9 cellular contexts compared by ENCODE assay signal in the genomic region with DNA sequence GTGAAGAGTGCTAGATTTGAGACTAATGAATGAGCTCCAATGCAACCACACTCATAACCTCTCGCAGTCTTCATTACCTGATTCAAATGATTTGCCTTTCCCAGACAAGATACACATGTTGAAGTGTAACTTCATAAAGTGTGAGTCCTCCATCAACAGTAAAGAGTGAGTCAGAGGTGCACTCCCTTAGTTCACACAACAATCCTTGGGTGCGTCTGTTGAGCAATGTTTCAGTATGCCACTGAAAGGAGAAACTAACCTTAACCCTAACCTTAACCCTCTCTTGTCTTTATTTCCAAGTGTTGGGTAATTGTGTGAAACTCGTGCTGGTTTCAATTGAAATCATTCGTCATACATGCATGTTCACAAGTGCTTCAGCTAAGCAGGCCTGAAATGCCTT. TPM values are rescaled to one million over a fixed set of nuclear protein-coding genes. Genes with fewer than 3 reads are reported as not detected.
DNase-seq lines count a peak whose midpoint lies in the region; ATAC-seq and FAIRE-seq lines count a peak whose summit lies in the region.
"Had no signal": no experiment of that assay in that cellular context is flagged by ENCODE, and none has a peak within 500 bp of the region (broad histone marks: within the 10 kb centered on the region; RNA-seq: fewer than 3 reads in every experiment).

No MANE protein-coding gene starts in this region.

- H3K9ac ChIP-seq in SK-N-MC (ENCODE audit: insufficient read length): peak overlapping the region; percentile 48

- peak overlapping the region; percentile 99 for H3K27ac ChIP-seq in SK-N-MC

- H3K36me3 ChIP-seq in SK-N-MC (ENCODE audit: insufficient read depth, low read length): no peaks in the 10 kb centered on the region
- H3K36me3 ChIP-seq in HAP-1 (replicated peaks): no peaks in the 10 kb centered on the region

- H3K27me3 ChIP-seq in HAP-1 (ENCODE audit: low read depth): no peaks in the 10 kb centered on the region

- intact Hi-C loops in left cardiac atrium (cut with DNase I): loop anchor here in 1 of 2 donors (5.0 kb wide), 1 partner anchor 40 kb away; no protein-coding TSS in a partner anchor
- intact Hi-C loops in Right ventricle myocardium inferior (cut with DNase I): loop anchor here (5.0 kb wide), 1 partner anchor 40 kb away; no protein-coding TSS in a partner anchor

- peak; percentile 53 for FAIRE-seq in urothelium cell line (lab: Jason Lieb, UNC)

- 0 out of 2 replicates have a peak overlapping the region, but pooled peaks have one; percentile 0 for H3K4me3 ChIP-seq in SK-N-MC
- no peak overlapping the region for H3K4me3 ChIP-seq in HAP-1

- ATAC-seq in left cardiac atrium (peak; percentile 31 to 72), Right ventricle myocardium inferior (no peak), HG03045 (IDR thresholded peaks at IDR 0.05; ENCODE audit: unreplicated experiment) (no peak)

- no peak for DNase-seq in left cardiac atrium
- no peak for DNase-seq in Right ventricle myocardium inferior (ENCODE audit: missing footprints)
- no peak for DNase-seq in SK-N-MC (ENCODE audit: low read depth, low spot score)
- DNase-seq in kidney tubule cell (ENCODE audit: low spot score): peak; percentile 66
- DNase-seq in urothelium cell line (ENCODE audit: low spot score): no peak
- no peak for DNase-seq in HAP-1 (ENCODE audit: low spot score in 2 of 2)
- DNase-seq in T-helper 9 cell: no peak
- DNase-seq: activated effector memory CD4-positive, alpha-beta T cell treated with Interleukin-2 at 50 U/mL for 16 hours had no signal

- H3K9me3 ChIP-seq in SK-N-MC (ENCODE audit: low read depth, low read length) (no peaks in the 10 kb centered on the region), HAP-1 (no peaks in the 10 kb centered on the region)

- in situ Hi-C loops in HAP-1 (cut with MboI; ENCODE audit: low sequenced_read_pairs): no loop called here

- H3K4me1 ChIP-seq in HAP-1: no peaks in the 10 kb centered on the region

RNA-seq across cellular contexts. Expression of a gene that starts 21.0 kb away (rescaled TPM):
- total RNA-seq in left cardiac atrium (10 to 100 TPM; 43.9 to 50.1 TPM), Right ventricle myocardium inferior (54.5 TPM)

Comparison
In these comparisons a context has a peak if more than half of its experiments do, and no peak if none do; other contexts are left out.
1. ATAC-seq: peak in left cardiac atrium (2 of 2); none in Right ventricle myocardium inferior (single experiment) and HG03045 (single experiment).